ENCODE assay signal across 14 cellular contexts in the genomic region with DNA sequence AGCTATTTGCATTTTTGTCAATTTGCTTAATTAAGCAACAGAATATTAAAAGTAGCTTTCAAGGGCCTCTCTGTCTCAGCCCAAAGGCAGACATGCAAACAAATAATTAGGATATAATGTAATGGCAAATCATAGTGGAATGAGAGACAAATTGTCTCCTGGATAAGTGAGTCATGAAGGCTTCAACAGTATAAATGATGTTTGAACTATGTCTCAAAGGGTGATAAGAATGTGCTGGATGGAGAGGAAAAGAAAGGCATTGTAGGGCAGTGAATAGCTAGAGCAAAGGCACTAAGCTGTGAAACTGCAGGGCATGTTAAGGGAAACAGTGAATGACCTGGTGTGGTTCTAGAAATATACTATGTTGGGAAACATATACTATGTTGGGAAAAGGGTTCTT. TPM values are rescaled to one million over a fixed set of nuclear protein-coding genes. Genes with fewer than 3 reads are reported as not detected.
A peak's percentile ranks its signal among the peaks of the same experiment; 100 is the strongest.
DNase-seq lines count a peak whose midpoint lies in the region; FAIRE-seq and TF ChIP-seq lines count a peak whose summit lies in the region.
"Had no signal": no experiment of that assay in that cellular context is flagged by ENCODE, and none has a peak within 500 bp of the region (broad histone marks: within the 10 kb centered on the region; RNA-seq: fewer than 3 reads in every experiment).

No MANE protein-coding gene starts in this region.

- H3K27me3 ChIP-seq in small intestine (ENCODE audit: control insufficient read depth in 2 of 2, insufficient read depth in 2 of 2, low read length in 2 of 2): no peaks in the 10 kb centered on the region

- peak; percentile 45 for FAIRE-seq in RCC 7860 (lab: Jason Lieb, UNC)
- FAIRE-seq in small intestine (lab: Jason Lieb, UNC): no peak

- no peak overlapping the region for H3K27ac ChIP-seq in small intestine (ENCODE audit: low read depth in 1 of 2, low read length in 1 of 2)
- H3K27ac ChIP-seq: prostate gland had no signal

- peaks cover 0 to 4% of the 10 kb centered on the region in 2 donors for H3K4me1 ChIP-seq in small intestine (ENCODE audit: control insufficient read depth in 2 of 2, insufficient read depth in 1 of 2, low read depth in 1 of 2, low read length in 1 of 2)
- H3K4me1 ChIP-seq: prostate gland had no signal

- H3K9me3 ChIP-seq in small intestine (ENCODE audit: control insufficient read depth, low read depth): no peaks in the 10 kb centered on the region
- H3K9me3 ChIP-seq: prostate gland had no signal

- no peak for TF ChIP-seq CTCF in fibroblast of mammary gland (conservative IDR thresholded peaks at IDR 0.05; ENCODE audit: control insufficient read depth, insufficient read depth, low read depth, low read length)

- no peaks in the 10 kb centered on the region for H3K36me3 ChIP-seq in small intestine (ENCODE audit: control insufficient read depth in 2 of 2, insufficient read depth in 2 of 2, low read length in 2 of 2)
- H3K36me3 ChIP-seq: prostate gland had no signal

- peak; percentile 45 for DNase-seq in GM04503 (ENCODE audit: low read depth)
- DNase-seq in RCC 7860 (ENCODE audit: low spot score): peak; percentile 74
- peak; percentile 26 for DNase-seq in fibroblast of mammary gland (ENCODE audit: low read depth)
- DNase-seq in small intestine: peak; percentile 66
- no peak for DNase-seq in NCI-H345 (lab: John Stamatoyannopoulos, UW)
- DNase-seq in effector CD8-positive, alpha-beta T cell (lab: John Stamatoyannopoulos, UW): no peak
- DNase-seq in HT-29 (ENCODE audit: low spot score): no peak
- DNase-seq: C1 segment of cervical spinal cord; cerebellar nuclear complex; DMS 273 treated with DMSO at 0.1 percent for 48 hours; effector memory CD4-positive, alpha-beta T cell; left colon; NCI-H1694 treated with DMSO at 0.1 percent for 48 hours had no signal

- H3K4me3 ChIP-seq in fibroblast of mammary gland (ENCODE audit: control insufficient read depth, low read depth, low read length) (no peak overlapping the region), small intestine (ENCODE audit: low read depth in 1 of 2, low read length in 2 of 2) (no peak overlapping the region)
- H3K4me3 ChIP-seq: prostate gland had no signal

RNA-seq across cellular contexts. Expression of a gene that starts 53.5 kb away (rescaled TPM):
- polyA plus RNA-seq in small intestine: 100 to 1,000 TPM in 1 of 3 donors, 10 to 100 TPM in 2; 16.7 to 103 (median 49.0) TPM
- 25.1 and 26.1 TPM in 2 replicates for total RNA-seq in HT-29 (2014; rRNA removed; shearing (Covaris generic))

Comparison
In these comparisons a context has a peak if more than half of its experiments do, and no peak if none do; other contexts are left out.
1. DNase-seq: peak in GM04503 (single experiment), RCC 7860 (single experiment), fibroblast of mammary gland (single experiment) and small intestine (single experiment); none in NCI-H345 (single experiment), effector CD8-positive, alpha-beta T cell (single experiment) and HT-29 (single experiment).